In genomic region chr13:97945792-97946419, GRCh38 we compare ENCODE assay signal across 2 cellular contexts.
TF ChIP-seq lines count a peak whose summit lies in the region.

No MANE protein-coding gene starts in this region.

TF ChIP-seq in IMR-90, 13 proteins besides CTCF, POLR2A, EP300 and RAD21:
- TF ChIP-seq MAZ (IDR thresholded peaks at IDR 0.05; ENCODE audit: borderline replicate concordance, low read depth, low read length), result no peak
- no peak for TF ChIP-seq CEBPB (IDR thresholded peaks at IDR 0.05; ENCODE audit: low read depth, low read length)
- no peak for TF ChIP-seq RFX5 (IDR thresholded peaks at IDR 0.05; ENCODE audit: low read depth, low read length)
- TF ChIP-seq MXI1 (IDR thresholded peaks at IDR 0.05; ENCODE audit: borderline replicate concordance, low read depth, low read length), result no peak

TF ChIP-seq in GM12878, 131 proteins besides CTCF, POLR2A, EP300 and RAD21:
- TF ChIP-seq SIX5 (IDR thresholded peaks at IDR 0.05; ENCODE audit: low read depth, low read length, severe bottlenecking), result no peak
- TF ChIP-seq SKIL (IDR thresholded peaks at IDR 0.05; ENCODE audit: low read depth, poor library complexity, severe bottlenecking), result no peak
- no peak for TF ChIP-seq MEF2A (IDR thresholded peaks at IDR 0.05; ENCODE audit: insufficient read depth, low read depth, low read length)
- TF ChIP-seq BRCA1 (IDR thresholded peaks at IDR 0.05; ENCODE audit: low read depth, low read length), result no peak
- TF ChIP-seq ZBTB40 (IDR thresholded peaks at IDR 0.05; ENCODE audit: borderline replicate concordance), result no peak
- TF ChIP-seq SRF (IDR thresholded peaks at IDR 0.05; ENCODE audit: low read depth in 2 of 2, low read length in 2 of 2), result no peak
- TF ChIP-seq CREM (IDR thresholded peaks at IDR 0.05; ENCODE audit: low read depth), result no peak
- TF ChIP-seq YBX1 (IDR thresholded peaks at IDR 0.05), result no peak
- TF ChIP-seq SMAD1 (IDR thresholded peaks at IDR 0.05; ENCODE audit: low read depth, partially characterized antibody), result no peak
- TF ChIP-seq ZZZ3 (IDR thresholded peaks at IDR 0.05; ENCODE audit: control insufficient read depth, insufficient read length, low read depth), result no peak
- no peak for TF ChIP-seq RB1 (IDR thresholded peaks at IDR 0.05; ENCODE audit: borderline replicate concordance)
- no peak for TF ChIP-seq EGR1 (IDR thresholded peaks at IDR 0.05; ENCODE audit: borderline replicate concordance in 1 of 2, low read depth in 2 of 2, low read length in 2 of 2)
